1 cellular context compared by ENCODE assay signal in the genomic region with DNA sequence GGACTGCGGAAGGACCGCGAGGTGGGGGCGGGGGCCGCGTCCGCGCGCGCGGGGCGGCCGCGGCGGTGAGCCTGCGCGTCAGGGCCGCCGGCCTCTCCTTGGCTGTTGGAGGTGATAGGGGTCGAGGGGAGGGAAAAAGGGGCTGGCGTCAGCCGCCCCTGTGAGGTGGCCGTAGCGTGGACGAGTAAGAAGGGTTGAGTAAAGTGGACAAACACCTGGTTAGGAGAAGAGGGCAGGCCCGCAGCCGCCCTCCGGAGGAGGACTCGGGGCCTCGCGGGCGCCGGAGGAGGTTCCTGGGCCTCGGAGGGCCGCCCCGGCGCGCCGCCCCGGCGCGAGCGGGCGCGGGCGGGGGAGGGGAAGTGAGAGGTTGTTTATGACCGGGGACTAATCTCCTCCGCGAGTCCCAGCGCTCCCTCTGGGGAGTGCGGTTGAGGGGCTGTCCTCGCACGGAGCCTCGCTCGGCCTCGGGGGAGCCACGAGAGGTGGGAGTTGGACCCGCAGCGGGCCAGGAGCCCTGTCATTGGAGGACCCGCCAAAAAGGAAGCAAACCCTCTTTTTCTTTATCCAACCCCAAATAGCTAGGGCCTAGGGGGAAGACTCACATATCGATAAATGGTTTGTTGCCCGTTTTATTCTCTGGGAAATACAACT.
TF ChIP-seq lines count a peak whose summit lies in the region.

No MANE protein-coding gene starts in this region.

TF ChIP-seq in HepG2, 621 proteins besides CTCF, POLR2A, EP300 and RAD21 (continued from another document and continues in another):
- TF ChIP-seq, protein P1, sequence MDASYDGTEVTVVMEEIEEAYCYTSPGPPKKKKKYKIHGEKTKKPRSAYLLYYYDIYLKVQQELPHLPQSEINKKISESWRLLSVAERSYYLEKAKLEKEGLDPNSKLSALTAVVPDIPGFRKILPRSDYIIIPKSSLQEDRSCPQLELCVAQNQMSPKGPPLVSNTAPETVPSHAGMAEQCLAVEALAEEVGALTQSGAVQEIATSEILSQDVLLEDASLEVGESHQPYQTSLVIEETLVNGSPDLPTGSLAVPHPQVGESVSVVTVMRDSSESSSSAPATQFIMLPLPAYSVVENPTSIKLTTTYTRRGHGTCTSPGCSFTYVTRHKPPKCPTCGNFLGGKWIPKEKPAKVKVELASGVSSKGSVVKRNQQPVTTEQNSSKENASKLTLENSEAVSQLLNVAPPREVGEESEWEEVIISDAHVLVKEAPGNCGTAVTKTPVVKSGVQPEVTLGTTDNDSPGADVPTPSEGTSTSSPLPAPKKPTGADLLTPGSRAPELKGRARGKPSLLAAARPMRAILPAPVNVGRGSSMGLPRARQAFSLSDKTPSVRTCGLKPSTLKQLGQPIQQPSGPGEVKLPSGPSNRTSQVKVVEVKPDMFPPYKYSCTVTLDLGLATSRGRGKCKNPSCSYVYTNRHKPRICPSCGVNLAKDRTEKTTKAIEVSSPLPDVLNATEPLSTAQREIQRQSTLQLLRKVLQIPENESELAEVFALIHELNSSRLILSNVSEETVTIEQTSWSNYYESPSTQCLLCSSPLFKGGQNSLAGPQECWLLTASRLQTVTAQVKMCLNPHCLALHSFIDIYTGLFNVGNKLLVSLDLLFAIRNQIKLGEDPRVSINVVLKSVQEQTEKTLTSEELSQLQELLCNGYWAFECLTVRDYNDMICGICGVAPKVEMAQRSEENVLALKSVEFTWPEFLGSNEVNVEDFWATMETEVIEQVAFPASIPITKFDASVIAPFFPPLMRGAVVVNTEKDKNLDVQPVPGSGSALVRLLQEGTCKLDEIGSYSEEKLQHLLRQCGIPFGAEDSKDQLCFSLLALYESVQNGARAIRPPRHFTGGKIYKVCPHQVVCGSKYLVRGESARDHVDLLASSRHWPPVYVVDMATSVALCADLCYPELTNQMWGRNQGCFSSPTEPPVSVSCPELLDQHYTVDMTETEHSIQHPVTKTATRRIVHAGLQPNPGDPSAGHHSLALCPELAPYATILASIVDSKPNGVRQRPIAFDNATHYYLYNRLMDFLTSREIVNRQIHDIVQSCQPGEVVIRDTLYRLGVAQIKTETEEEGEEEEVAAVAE (CRISPR knock-in tag; IDR thresholded peaks at IDR 0.05; ENCODE audit: borderline replicate concordance): no peak
- TF ChIP-seq ZNF557 (CRISPR knock-in tag; IDR thresholded peaks at IDR 0.05) (no peak), ZNF740 (CRISPR knock-in tag; IDR thresholded peaks at IDR 0.05) (0 out of 2 replicates have a peak, but pooled peaks have one; percentile 16), ZNF253 (CRISPR knock-in tag; IDR thresholded peaks at IDR 0.05; ENCODE audit: borderline replicate concordance) (no peak), ZNF460 (CRISPR knock-in tag; IDR thresholded peaks at IDR 0.05; ENCODE audit: borderline replicate concordance) (no peak), NFIB (CRISPR knock-in tag; IDR thresholded peaks at IDR 0.05; ENCODE audit: borderline replicate concordance) (no peak), FOSL2 (CRISPR knock-in tag; IDR thresholded peaks at IDR 0.05) (no peak), ZNF180 (CRISPR knock-in tag; IDR thresholded peaks at IDR 0.05; ENCODE audit: borderline replicate concordance, low read depth) (0 out of 2 replicates have a peak, but pooled peaks have one; percentile 44), ZNF282 (IDR thresholded peaks at IDR 0.05; ENCODE audit: partially characterized antibody) (no peak), EHMT2 (IDR thresholded peaks at IDR 0.05; ENCODE audit: borderline replicate concordance, low read depth, low read length) (no peak), TAF1 (CRISPR knock-in tag; IDR thresholded peaks at IDR 0.05) (no peak), RFXAP (CRISPR knock-in tag; IDR thresholded peaks at IDR 0.05; ENCODE audit: borderline replicate concordance) (no peak), GTF2F1 (IDR thresholded peaks at IDR 0.05; ENCODE audit: low read length) (no peak), NR2F6 (IDR thresholded peaks at IDR 0.05) (no peak), NR2F6 (CRISPR knock-in tag; IDR thresholded peaks at IDR 0.05) (0 out of 2 replicates have a peak, but pooled peaks have one; percentile 23), ZNF552 (CRISPR knock-in tag; IDR thresholded peaks at IDR 0.05; ENCODE audit: borderline replicate concordance) (no peak), ZNF256 (CRISPR knock-in tag; conservative IDR thresholded peaks at IDR 0.05) (no peak), SNAPC2 (CRISPR knock-in tag; IDR thresholded peaks at IDR 0.05) (no peak), ZNF33A (CRISPR knock-in tag; IDR thresholded peaks at IDR 0.05; ENCODE audit: borderline replicate concordance) (no peak), TOPORS (CRISPR knock-in tag; IDR thresholded peaks at IDR 0.05) (no peak), JARID2 (CRISPR knock-in tag; IDR thresholded peaks at IDR 0.05; ENCODE audit: insufficient replicate concordance) (no peak), SRSF9 (IDR thresholded peaks at IDR 0.05; ENCODE audit: borderline replicate concordance, insufficient read depth, low read depth, low read length, poor library complexity, severe bottlenecking) (no peak), SALL2 (CRISPR knock-in tag; IDR thresholded peaks at IDR 0.05) (no peak), ZNF382 (CRISPR knock-in tag; IDR thresholded peaks at IDR 0.05; ENCODE audit: borderline replicate concordance) (no peak), TAF15 (IDR thresholded peaks at IDR 0.05; ENCODE audit: low read depth, low read length, poor library complexity, severe bottlenecking) (no peak), ZMYM4 (CRISPR knock-in tag; IDR thresholded peaks at IDR 0.05) (no peak), FOXP4 (CRISPR knock-in tag; IDR thresholded peaks at IDR 0.05) (no peak; the same call in 1 of the 2 replicates), ZZZ3 (CRISPR knock-in tag; IDR thresholded peaks at IDR 0.05; ENCODE audit: borderline replicate concordance) (no peak), ZFP37 (CRISPR knock-in tag; IDR thresholded peaks at IDR 0.05; ENCODE audit: borderline replicate concordance) (no peak), POLR2AphosphoS5 (IDR thresholded peaks at IDR 0.05; ENCODE audit: low read depth, low read length) (no peak; the same call in 1 of the 2 replicates), ZNF644 (CRISPR knock-in tag; IDR thresholded peaks at IDR 0.05; ENCODE audit: low read depth) (no peak), TFE3 (CRISPR knock-in tag; IDR thresholded peaks at IDR 0.05) (no peak)
- TF ChIP-seq, protein P2, sequence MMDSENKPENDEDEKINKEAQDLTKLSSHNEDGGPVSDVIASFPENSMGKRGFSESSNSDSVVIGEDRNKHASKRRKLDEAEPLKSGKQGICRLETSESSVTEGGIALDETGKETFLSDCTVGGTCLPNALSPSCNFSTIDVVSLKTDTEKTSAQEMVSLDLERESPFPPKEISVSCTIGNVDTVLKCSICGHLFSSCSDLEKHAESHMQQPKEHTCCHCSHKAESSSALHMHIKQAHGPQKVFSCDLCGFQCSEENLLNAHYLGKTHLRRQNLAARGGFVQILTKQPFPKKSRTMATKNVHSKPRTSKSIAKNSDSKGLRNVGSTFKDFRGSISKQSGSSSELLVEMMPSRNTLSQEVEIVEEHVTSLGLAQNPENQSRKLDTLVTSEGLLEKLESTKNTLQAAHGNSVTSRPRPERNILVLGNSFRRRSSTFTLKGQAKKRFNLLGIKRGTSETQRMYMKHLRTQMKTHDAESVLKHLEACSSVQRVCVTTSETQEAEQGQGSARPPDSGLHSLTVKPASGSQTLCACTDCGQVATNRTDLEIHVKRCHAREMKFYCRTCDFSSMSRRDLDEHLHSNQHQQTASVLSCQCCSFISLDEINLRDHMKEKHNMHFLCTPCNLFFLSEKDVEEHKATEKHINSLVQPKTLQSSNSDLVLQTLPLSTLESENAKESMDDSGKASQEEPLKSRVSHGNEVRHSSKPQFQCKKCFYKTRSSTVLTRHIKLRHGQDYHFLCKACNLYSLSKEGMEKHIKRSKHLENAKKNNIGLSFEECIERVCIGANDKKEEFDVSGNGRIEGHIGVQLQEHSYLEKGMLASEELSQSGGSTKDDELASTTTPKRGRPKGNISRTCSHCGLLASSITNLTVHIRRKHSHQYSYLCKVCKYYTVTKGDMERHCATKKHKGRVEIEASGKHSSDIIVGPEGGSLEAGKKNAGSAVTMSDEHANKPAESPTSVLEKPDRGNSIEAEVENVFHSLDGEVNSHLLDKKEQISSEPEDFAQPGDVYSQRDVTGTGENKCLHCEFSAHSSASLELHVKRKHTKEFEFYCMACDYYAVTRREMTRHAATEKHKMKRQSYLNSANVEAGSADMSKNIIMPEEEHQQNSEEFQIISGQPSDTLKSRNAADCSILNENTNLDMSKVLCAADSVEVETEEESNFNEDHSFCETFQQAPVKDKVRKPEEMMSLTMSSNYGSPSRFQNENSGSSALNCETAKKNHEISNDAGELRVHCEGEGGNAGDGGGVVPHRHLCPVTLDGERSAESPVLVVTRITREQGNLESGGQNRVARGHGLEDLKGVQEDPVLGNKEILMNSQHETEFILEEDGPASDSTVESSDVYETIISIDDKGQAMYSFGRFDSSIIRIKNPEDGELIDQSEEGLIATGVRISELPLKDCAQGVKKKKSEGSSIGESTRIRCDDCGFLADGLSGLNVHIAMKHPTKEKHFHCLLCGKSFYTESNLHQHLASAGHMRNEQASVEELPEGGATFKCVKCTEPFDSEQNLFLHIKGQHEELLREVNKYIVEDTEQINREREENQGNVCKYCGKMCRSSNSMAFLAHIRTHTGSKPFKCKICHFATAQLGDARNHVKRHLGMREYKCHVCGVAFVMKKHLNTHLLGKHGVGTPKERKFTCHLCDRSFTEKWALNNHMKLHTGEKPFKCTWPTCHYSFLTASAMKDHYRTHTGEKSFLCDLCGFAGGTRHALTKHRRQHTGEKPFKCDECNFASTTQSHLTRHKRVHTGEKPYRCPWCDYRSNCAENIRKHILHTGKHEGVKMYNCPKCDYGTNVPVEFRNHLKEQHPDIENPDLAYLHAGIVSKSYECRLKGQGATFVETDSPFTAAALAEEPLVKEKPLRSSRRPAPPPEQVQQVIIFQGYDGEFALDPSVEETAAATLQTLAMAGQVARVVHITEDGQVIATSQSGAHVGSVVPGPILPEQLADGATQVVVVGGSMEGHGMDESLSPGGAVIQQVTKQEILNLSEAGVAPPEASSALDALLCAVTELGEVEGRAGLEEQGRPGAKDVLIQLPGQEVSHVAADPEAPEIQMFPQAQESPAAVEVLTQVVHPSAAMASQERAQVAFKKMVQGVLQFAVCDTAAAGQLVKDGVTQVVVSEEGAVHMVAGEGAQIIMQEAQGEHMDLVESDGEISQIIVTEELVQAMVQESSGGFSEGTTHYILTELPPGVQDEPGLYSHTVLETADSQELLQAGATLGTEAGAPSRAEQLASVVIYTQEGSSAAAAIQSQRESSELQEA (CRISPR knock-in tag; IDR thresholded peaks at IDR 0.05; ENCODE audit: not compliant biosample characterization): peak; percentile 4
- TF ChIP-seq, protein P3, sequence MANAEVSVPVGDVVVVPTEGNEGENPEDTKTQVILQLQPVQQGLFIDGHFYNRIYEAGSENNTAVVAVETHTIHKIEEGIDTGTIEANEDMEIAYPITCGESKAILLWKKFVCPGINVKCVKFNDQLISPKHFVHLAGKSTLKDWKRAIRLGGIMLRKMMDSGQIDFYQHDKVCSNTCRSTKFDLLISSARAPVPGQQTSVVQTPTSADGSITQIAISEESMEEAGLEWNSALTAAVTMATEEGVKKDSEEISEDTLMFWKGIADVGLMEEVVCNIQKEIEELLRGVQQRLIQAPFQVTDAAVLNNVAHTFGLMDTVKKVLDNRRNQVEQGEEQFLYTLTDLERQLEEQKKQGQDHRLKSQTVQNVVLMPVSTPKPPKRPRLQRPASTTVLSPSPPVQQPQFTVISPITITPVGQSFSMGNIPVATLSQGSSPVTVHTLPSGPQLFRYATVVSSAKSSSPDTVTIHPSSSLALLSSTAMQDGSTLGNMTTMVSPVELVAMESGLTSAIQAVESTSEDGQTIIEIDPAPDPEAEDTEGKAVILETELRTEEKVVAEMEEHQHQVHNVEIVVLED (CRISPR knock-in tag; IDR thresholded peaks at IDR 0.05; ENCODE audit: borderline replicate concordance): no peak
- TF ChIP-seq, protein P4, sequence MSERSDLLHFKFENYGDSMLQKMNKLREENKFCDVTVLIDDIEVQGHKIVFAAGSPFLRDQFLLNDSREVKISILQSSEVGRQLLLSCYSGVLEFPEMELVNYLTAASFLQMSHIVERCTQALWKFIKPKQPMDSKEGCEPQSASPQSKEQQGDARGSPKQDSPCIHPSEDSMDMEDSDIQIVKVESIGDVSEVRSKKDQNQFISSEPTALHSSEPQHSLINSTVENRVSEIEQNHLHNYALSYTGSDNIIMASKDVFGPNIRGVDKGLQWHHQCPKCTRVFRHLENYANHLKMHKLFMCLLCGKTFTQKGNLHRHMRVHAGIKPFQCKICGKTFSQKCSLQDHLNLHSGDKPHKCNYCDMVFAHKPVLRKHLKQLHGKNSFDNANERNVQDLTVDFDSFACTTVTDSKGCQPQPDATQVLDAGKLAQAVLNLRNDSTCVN (CRISPR knock-in tag; IDR thresholded peaks at IDR 0.05; ENCODE audit: borderline replicate concordance): no peak
